12 cellular contexts compared by ENCODE assay signal in genomic region chr9:105296445-105296844, GRCh38. TPM values are rescaled to one million over a fixed set of nuclear protein-coding genes. Genes with fewer than 3 reads are reported as not detected.
DNase-seq lines count a peak whose midpoint lies in the region; TF ChIP-seq lines count a peak whose summit lies in the region.
"Had no signal": no experiment of that assay in that cellular context is flagged by ENCODE, and none has a peak within 500 bp of the region (broad histone marks: within the 10 kb centered on the region; RNA-seq: fewer than 3 reads in every experiment).

No MANE protein-coding gene starts in this region.

- peaks cover 6% of the 10 kb centered on the region for H3K36me3 Mint-ChIP-seq in MCF 10A (ENCODE audit: insufficient read depth, unreplicated experiment)

- DNase-seq in MCF 10A (ENCODE audit: unreplicated experiment) (no peak), smooth muscle cell (lab: John Stamatoyannopoulos, UW; ENCODE audit: unreplicated experiment) (no peak), mesenteric fat pad (ENCODE audit: low spot score) (no peak), NCI-H2029 treated with DMSO at 0.1 percent for 48 hours (lab: John Stamatoyannopoulos, UW) (no peak), HT-29 (ENCODE audit: low spot score) (no peak)
- DNase-seq in activated naive CD4-positive, alpha-beta T cell treated with anti-CD3 and anti-CD28 coated beads, Interleukin-2, amount 50 U/mL, for 16 hours, result no peak
- DNase-seq: CD4-positive, alpha-beta memory T cell; Karpas-422; NCI-H2107; right cardiac atrium had no signal

- H4K20me1 ChIP-seq in smooth muscle cell (ENCODE audit: low read depth), result no peaks in the 10 kb centered on the region

- peak overlapping the region; percentile 17 for H3K4me3 ChIP-seq in HUES64 (ENCODE audit: low read length)
- H3K4me3 ChIP-seq in iPS-15b (ENCODE audit: low read depth, low read length), result peak overlapping the region; percentile 9
- no peak overlapping the region for H3K4me3 ChIP-seq in smooth muscle cell

- H3K9me3 Mint-ChIP-seq in MCF 10A (ENCODE audit: unreplicated experiment), result no peaks in the 10 kb centered on the region
- H3K9me3 Mint-ChIP-seq: CD4-positive, alpha-beta memory T cell had no signal

- H3K4me3 Mint-ChIP-seq in MCF 10A (ENCODE audit: unreplicated experiment), result no peak overlapping the region
- H3K4me3 Mint-ChIP-seq: CD4-positive, alpha-beta memory T cell had no signal

- peaks cover 25% of the 10 kb centered on the region for H3K36me3 ChIP-seq in HUES64 (ENCODE audit: insufficient read depth, low read length)
- H3K36me3 ChIP-seq in iPS-15b (ENCODE audit: control insufficient read depth, insufficient read depth, low read length), result peaks cover 12% of the 10 kb centered on the region
- no peaks in the 10 kb centered on the region for H3K36me3 ChIP-seq in smooth muscle cell (ENCODE audit: low read depth)

- peaks cover 81% of the 10 kb centered on the region for H3K4me1 ChIP-seq in HUES64 (ENCODE audit: insufficient read depth, low read length)
- H3K4me1 ChIP-seq in iPS-15b (ENCODE audit: control insufficient read depth, insufficient read depth, low read length), result peaks cover 36% of the 10 kb centered on the region
- peaks cover 44% of the 10 kb centered on the region for H3K4me1 ChIP-seq in smooth muscle cell (ENCODE audit: low read depth)

- H2AFZ ChIP-seq in smooth muscle cell (ENCODE audit: low read depth), result peak overlapping the region; percentile 17

- TF ChIP-seq CTCF in MCF 10A (IDR thresholded peaks at IDR 0.05; ENCODE audit: unreplicated experiment) (no peak), smooth muscle cell (IDR thresholded peaks at IDR 0.05; ENCODE audit: borderline replicate concordance, insufficient read depth, poor library complexity, severe bottlenecking) (no peak)

- H3K9me3 ChIP-seq in HUES64 (ENCODE audit: insufficient read depth, low read depth, low read length) (no peaks in the 10 kb centered on the region), iPS-15b (ENCODE audit: control insufficient read depth, insufficient read depth, low read length) (no peaks in the 10 kb centered on the region), smooth muscle cell (replicated peaks; ENCODE audit: low read depth) (no peaks in the 10 kb centered on the region)

- intact Hi-C loops in MCF 10A (cut with micrococcal nuclease), result loop anchor here (5.0 kb wide), 1 partner anchor 34 kb away; no protein-coding TSS in a partner anchor

- peak overlapping the region; percentile 78 for H3K27ac Mint-ChIP-seq in MCF 10A (ENCODE audit: low read depth, unreplicated experiment)
- H3K27ac Mint-ChIP-seq: CD4-positive, alpha-beta memory T cell had no signal

- peaks cover 35% of the 10 kb centered on the region for H3K4me1 Mint-ChIP-seq in MCF 10A (ENCODE audit: insufficient read depth, unreplicated experiment)

- peak overlapping the region; percentile 67 for H3K9ac ChIP-seq in HUES64 (ENCODE audit: low read depth, low read length)
- H3K9ac ChIP-seq in iPS-15b (ENCODE audit: low read depth, low read length), result peak overlapping the region; percentile 26
- H3K9ac ChIP-seq in smooth muscle cell (ENCODE audit: low read depth), result peak overlapping the region; percentile 69

- H3K27me3 ChIP-seq in HUES64 (ENCODE audit: insufficient read depth, low read length), result no peaks in the 10 kb centered on the region
- H3K27me3 ChIP-seq in iPS-15b (ENCODE audit: control insufficient read depth, insufficient read depth, low read length), result no peaks in the 10 kb centered on the region
- H3K27me3 ChIP-seq in smooth muscle cell (ENCODE audit: low read depth), result no peaks in the 10 kb centered on the region

- H3K27ac ChIP-seq in HUES64 (ENCODE audit: low read depth, low read length), result peak overlapping the region; percentile 94
- H3K27ac ChIP-seq in smooth muscle cell (ENCODE audit: low read depth), result peak overlapping the region; percentile 95

- H3K27me3 Mint-ChIP-seq in MCF 10A (ENCODE audit: insufficient read depth, unreplicated experiment), result no peaks in the 10 kb centered on the region
- H3K27me3 Mint-ChIP-seq: CD4-positive, alpha-beta memory T cell had no signal

- POLR2A ChIA-PET in MCF 10A (lab: Yijun Ruan, JAX), result interaction anchor here (0.6 to 3.9 kb wide), 9 partner anchors 9 to 684 kb away, joined by 3 to 37 read pairs (median 3); partner anchors contain the start of gene SLC44A1

- BruUV-seq in MCF 10A (replicated peaks; lab: Mats Ljungman, UMichigan), result TSS peak; percentile 34

- WGBS in HUES64, result no CpG with 5 or more reads among the region's 1 CpG
- WGBS in smooth muscle cell (ENCODE audit: low lambda C conversion rate), result 31% methylated on average over 1 of the region's 1 CpG

- H3K4me2 ChIP-seq in smooth muscle cell, result peak overlapping the region; percentile 71

- CTCF ChIA-PET in MCF 10A (lab: Yijun Ruan, JAX), result interaction anchor here (0.7 to 1.4 kb wide), 2 partner anchors 51 to 140 kb away, joined by 3 to 5 read pairs; no protein-coding TSS in a partner anchor

- peaks cover 13% of the 10 kb centered on the region for H3K79me2 ChIP-seq in smooth muscle cell (ENCODE audit: low read depth)

- peaks cover 13% of the 10 kb centered on the region for H3F3A ChIP-seq in smooth muscle cell (ENCODE audit: low read depth)

RNA-seq across cellular contexts. Expression of gene SLC44A1, which starts 52.0 kb away (rescaled TPM):
- 32.1 TPM for polyA plus RNA-seq in HUES64 (2013, experiment 1 of 2)
- 29.0 TPM for polyA plus RNA-seq in HUES64 (2013, experiment 2 of 2)
- total RNA-seq in MCF 10A (2022), result 15.2 and 15.9 TPM in 2 replicates
- total RNA-seq in smooth muscle cell, result 22.2 and 27.8 TPM in 2 replicates
- 10.0 and 14.0 TPM in 2 replicates for polyA plus RNA-seq in smooth muscle cell
- total RNA-seq in mesenteric fat pad, result 35.3 TPM
- 37.3 and 43.7 TPM in 2 replicates for total RNA-seq in HT-29 (2014; rRNA removed; shearing (Covaris generic))
